ENCODE assay signal across 8 cellular contexts in genomic region chr4:9703391-9703790, GRCh38.
DNase-seq lines count a peak whose midpoint lies in the region; ATAC-seq and TF ChIP-seq lines count a peak whose summit lies in the region.

No MANE protein-coding gene starts in this region.

- ATAC-seq in activated naive CD8-positive, alpha-beta T cell treated with anti-CD3 and anti-CD28 coated beads, Interleukin-2, amount 50 U/mL, for 24 hours = no peak
- no peak for ATAC-seq in HG02852 (IDR thresholded peaks at IDR 0.05; ENCODE audit: unreplicated experiment)

- H3K27ac Mint-ChIP-seq in activated naive CD8-positive, alpha-beta T cell treated with anti-CD3 and anti-CD28 coated beads, Interleukin-2, amount 50 U/mL, for 24 hours = no peak overlapping the region

- H3K27me3 Mint-ChIP-seq in activated naive CD8-positive, alpha-beta T cell treated with anti-CD3 and anti-CD28 coated beads, Interleukin-2, amount 50 U/mL, for 24 hours = no peaks in the 10 kb centered on the region

- H3K4me1 ChIP-seq in SJSA1 (replicated peaks) = no peaks in the 10 kb centered on the region

- H3K4me3 ChIP-seq in SJSA1 = no peak overlapping the region

- H3K27me3 ChIP-seq in SJSA1 (replicated peaks) = no peaks in the 10 kb centered on the region

- peak; percentile 59 for TF ChIP-seq CTCF in LNCAP (IDR thresholded peaks at IDR 0.05)

- in situ Hi-C loops in G401 (cut with HindIII; ENCODE audit: low sequenced_read_pairs) = no loop called here

- H3K4me1 Mint-ChIP-seq in activated naive CD8-positive, alpha-beta T cell treated with anti-CD3 and anti-CD28 coated beads, Interleukin-2, amount 50 U/mL, for 24 hours = peaks cover 6% of the 10 kb centered on the region

- H3K36me3 Mint-ChIP-seq in activated naive CD8-positive, alpha-beta T cell treated with anti-CD3 and anti-CD28 coated beads, Interleukin-2, amount 50 U/mL, for 24 hours (ENCODE audit: low read depth) = no peaks in the 10 kb centered on the region

- H3K4me3 Mint-ChIP-seq in activated naive CD8-positive, alpha-beta T cell treated with anti-CD3 and anti-CD28 coated beads, Interleukin-2, amount 50 U/mL, for 24 hours = no peak overlapping the region

- DNase-seq in G401 (ENCODE audit: low spot score) = peak; percentile 20
- DNase-seq in SJSA1 (ENCODE audit: low read depth in 1 of 2, low spot score in 2 of 2) = peak; percentile 18 to 52
- peak; percentile 77 for DNase-seq in activated naive CD8-positive, alpha-beta T cell treated with anti-CD3 and anti-CD28 coated beads, Interleukin-2, amount 50 U/mL, for 24 hours
- peak; percentile 89 for DNase-seq in islet precursor cell
- DNase-seq in stimulated activated CD4-positive, alpha-beta T cell treated with anti-CD3 and anti-CD28 coated beads, Interleukin-2, amount 100 ng/mL, for 48 hours = peak; percentile 68 to 76
- DNase-seq in D341Med (ENCODE audit: low spot score) = no peak

- H3K27ac ChIP-seq in SJSA1 = no peak overlapping the region

- no peaks in the 10 kb centered on the region for H3K36me3 ChIP-seq in SJSA1

- no peaks in the 10 kb centered on the region for H3K9me3 Mint-ChIP-seq in activated naive CD8-positive, alpha-beta T cell treated with anti-CD3 and anti-CD28 coated beads, Interleukin-2, amount 50 U/mL, for 24 hours

- no peaks in the 10 kb centered on the region for H3K9me3 ChIP-seq in SJSA1 (replicated peaks)
